19 cellular contexts compared by ENCODE assay signal in genomic region chr15:29687939-29688884, GRCh38.
DNase-seq lines count a peak whose midpoint lies in the region; ATAC-seq, FAIRE-seq and TF ChIP-seq lines count a peak whose summit lies in the region.
"Had no signal": no experiment of that assay in that cellular context is flagged by ENCODE, and none has a peak within 500 bp of the region (broad histone marks: within the 10 kb centered on the region; RNA-seq: fewer than 3 reads in every experiment).

No MANE protein-coding gene starts in this region.

- no peaks in the 10 kb centered on the region for H3K9me2 ChIP-seq in PC-9 (ENCODE audit: insufficient read depth)

- ATAC-seq in pancreas: peak; percentile 8 to 47 (median 25)
- ATAC-seq in T-cell (replicated peaks in 1 of 4): no peak
- ATAC-seq in HG02588 (IDR thresholded peaks at IDR 0.05; ENCODE audit: unreplicated experiment): no peak
- ATAC-seq: activated CD4-positive, CD25-positive, alpha-beta regulatory T cell treated with anti-CD3 and anti-CD28 coated beads, Interleukin-2, amount 50 U/mL, for 24 hours; activated naive CD4-positive, alpha-beta T cell treated with anti-CD3 and anti-CD28 coated beads, Interleukin-2, amount 50 U/mL, for 72 hours; effector memory CD8-positive, alpha-beta T cell had no signal

- H3K36me3 Mint-ChIP-seq in T-cell: no peaks in the 10 kb centered on the region
- H3K36me3 Mint-ChIP-seq: activated naive CD4-positive, alpha-beta T cell treated with anti-CD3 and anti-CD28 coated beads, Interleukin-2, amount 50 U/mL, for 72 hours had no signal

- WGBS in pancreas, 2 donors: 86 to 89% methylated on average over 33 of the region's 33 CpGs

- POLR2A ChIA-PET in PC-9 (lab: Charles Lee; ENCODE audit: unreplicated experiment): no interaction called here
- POLR2A ChIA-PET in T-cell (lab: Charles Lee): interaction anchor here in 1 of 2 donors (0.6 kb wide), 1 partner anchor 25 kb away, joined by 6 read pairs; no protein-coding TSS in a partner anchor

- H3K4me3 Mint-ChIP-seq in T-cell: no peak overlapping the region
- H3K4me3 Mint-ChIP-seq: effector memory CD8-positive, alpha-beta T cell had no signal

- BruUV-seq in PC-9 (replicated peaks; lab: Mats Ljungman, UMichigan): no TSS peak

- H3K36me3 ChIP-seq in BLaER1 treated with 17β-estradiol and CSF1 and Interleukin-3, amounts not matched to agents 10 nM and 100 nM: no peaks in the 10 kb centered on the region
- H3K36me3 ChIP-seq in PC-9 (ENCODE audit: low read depth) (no peaks in the 10 kb centered on the region), pancreas (no peaks in the 10 kb centered on the region)
- H3K36me3 ChIP-seq: heart left ventricle had no signal

- H2AFZ ChIP-seq in PC-9: no peak overlapping the region
- H2AFZ ChIP-seq: GM23248 had no signal

- CTCF ChIA-PET in PC-9 (lab: Charles Lee) (interaction anchor here (0.6 kb wide), 1 partner anchor 37 kb away, joined by 4 read pairs; no protein-coding TSS in a partner anchor), T-cell (lab: Charles Lee) (no interaction called here)

- H3K27ac ChIP-seq in BLaER1 treated with 17β-estradiol and CSF1 and Interleukin-3, amounts not matched to agents 10 nM and 100 nM: no peak overlapping the region
- H3K27ac ChIP-seq in PC-9 (no peak overlapping the region), pancreas (peak overlapping the region; percentile 48 to 72 (median 54))
- H3K27ac ChIP-seq: GM23248, heart left ventricle had no signal

- peaks cover 0 to 39% (median 19%) of the 10 kb centered on the region in 10 experiments; a peak in 15 of 20 replicates for H3K4me1 ChIP-seq in BLaER1 treated with 17β-estradiol and CSF1 and Interleukin-3, amounts not matched to agents 10 nM and 100 nM
- H3K4me1 ChIP-seq in PC-9 (replicated peaks; ENCODE audit: insufficient read depth) (no peaks in the 10 kb centered on the region), pancreas (peaks cover 10 to 23% (median 11%) of the 10 kb centered on the region in 3 donors)
- H3K4me1 ChIP-seq: Caco-2 had no signal

- DNase-seq in PC-9: peak in 1 of 2 experiments; percentile 26
- peak; percentile 23 for DNase-seq in kidney glomerular epithelial cell (lab: John Stamatoyannopoulos, UW)
- peak in 2 of 6 donors; percentile 55 to 76 for DNase-seq in pancreas
- DNase-seq in T-cell: no peak
- no peak for DNase-seq in D341Med (ENCODE audit: low spot score)
- no peak for DNase-seq in stimulated activated naive CD4-positive, alpha-beta T cell (lab: John Stamatoyannopoulos, UW)
- DNase-seq: Caco-2; effector memory CD8-positive, alpha-beta T cell; GM23248; heart left ventricle; Kasumi-1; NCI-H1092 treated with DMSO at 0.1 percent for 48 hours; NCI-H82; stimulated activated CD4-positive, alpha-beta T cell treated with anti-CD3 and anti-CD28 coated beads, Interleukin-12 subunit alpha, Interleukin-12 subunit beta, amount 100 ng/mL, for 4 hours had no signal

- no peak overlapping the region for H3K9ac ChIP-seq in BLaER1 treated with 17β-estradiol and CSF1 and Interleukin-3, amounts not matched to agents 10 nM and 100 nM
- H3K9ac ChIP-seq: GM23248 had no signal

- no peak for FAIRE-seq in pancreas (lab: Jason Lieb, UNC)
- FAIRE-seq: astrocyte had no signal

- H3F3A ChIP-seq in PC-9 (ENCODE audit: insufficient read depth, low read depth): no peaks in the 10 kb centered on the region; the same call in 1 of the 2 replicates

- H3K4me2 ChIP-seq in BLaER1 treated with 17β-estradiol and CSF1 and Interleukin-3, amounts not matched to agents 10 nM and 100 nM: peak overlapping the region in 8 of 11 experiments; percentile 7 to 55 (median 28); a peak in 11 of 22 replicates
- H3K4me2 ChIP-seq in PC-9: 0 out of 2 replicates have a peak overlapping the region, but pooled peaks have one; percentile 26

- TF ChIP-seq CTCF in PC-9 (conservative IDR thresholded peaks at IDR 0.05) (no peak), pancreas (IDR thresholded peaks at IDR 0.05) (no peak)

- H3K27me3 Mint-ChIP-seq in T-cell: peaks cover 19 to 23% of the 10 kb centered on the region in 2 donors

- H3K9me3 Mint-ChIP-seq in T-cell: peaks cover 0 to 7% (median 3%) of the 10 kb centered on the region in 3 donors

- no peak overlapping the region for H3K27ac Mint-ChIP-seq in T-cell
- H3K27ac Mint-ChIP-seq: activated naive CD4-positive, alpha-beta T cell treated with anti-CD3 and anti-CD28 coated beads, Interleukin-2, amount 50 U/mL, for 72 hours; effector memory CD8-positive, alpha-beta T cell had no signal

- H3K9me3 ChIP-seq in BLaER1 treated with 17β-estradiol and CSF1 and Interleukin-3, amounts not matched to agents 10 nM and 100 nM (replicated peaks in 1 of 11): peaks cover 0 to 12% (median 3%) of the 10 kb centered on the region in 11 experiments; a peak in 7 of 22 replicates
- H3K9me3 ChIP-seq in PC-9 (ENCODE audit: insufficient read depth, low read depth) (no peaks in the 10 kb centered on the region), pancreas (no peaks in the 10 kb centered on the region)
- H3K9me3 ChIP-seq: Caco-2, heart left ventricle had no signal

- intact Hi-C loops in PC-9 (cut with micrococcal nuclease; ENCODE audit: unreplicated experiment): no loop called here
- intact Hi-C loops in pancreas (cut with DNase I): no loop called here

- no peak overlapping the region for H3K4me3 ChIP-seq in BLaER1 treated with 17β-estradiol and CSF1 and Interleukin-3, amounts not matched to agents 10 nM and 100 nM
- H3K4me3 ChIP-seq in PC-9 (no peak overlapping the region), pancreas (no peak overlapping the region)
- H3K4me3 ChIP-seq: GM23248, heart left ventricle had no signal

- H3K4me1 Mint-ChIP-seq in T-cell: no peaks in the 10 kb centered on the region

- H3K79me2 ChIP-seq in PC-9 (ENCODE audit: low read depth): no peaks in the 10 kb centered on the region

- H3K27me3 ChIP-seq in BLaER1 treated with 17β-estradiol and CSF1 and Interleukin-3, amounts not matched to agents 10 nM and 100 nM: no peaks in the 10 kb centered on the region
- H3K27me3 ChIP-seq in PC-9 (ENCODE audit: insufficient read depth, low read depth) (no peaks in the 10 kb centered on the region), pancreas (no peaks in the 10 kb centered on the region)
- H3K27me3 ChIP-seq: heart left ventricle had no signal

- H4K20me1 ChIP-seq in BLaER1 treated with 17β-estradiol and CSF1 and Interleukin-3, amounts not matched to agents 10 nM and 100 nM: no peaks in the 10 kb centered on the region; a peak in 1 of 22 replicates
- no peaks in the 10 kb centered on the region for H4K20me1 ChIP-seq in PC-9 (ENCODE audit: insufficient read depth)

Comparison
In these comparisons a context has a peak if more than half of its experiments do, and no peak if none do; other contexts are left out.
1. H3K27ac ChIP-seq: peak in pancreas (4 of 4); none in BLaER1 treated with 17β-estradiol and CSF1 and Interleukin-3, amounts not matched to agents 10 nM and 100 nM (0 of 11) and PC-9 (single experiment).
2. ATAC-seq: peak in pancreas (4 of 4); none in T-cell (0 of 4) and HG02588 (single experiment).